In genomic region chr19:2235396-2236284, GRCh38 we compare ENCODE assay signal across 6 cellular contexts. TPM values are rescaled to one million over a fixed set of nuclear protein-coding genes. Genes with fewer than 3 reads are reported as not detected.
DNase-seq lines count a peak whose midpoint lies in the region; ATAC-seq, FAIRE-seq and TF ChIP-seq lines count a peak whose summit lies in the region.

No MANE protein-coding gene starts in this region.

- H3K4me1 ChIP-seq in ectodermal cell (ENCODE audit: control insufficient read depth, insufficient read depth, low read length), result peaks cover 28% of the 10 kb centered on the region
- peaks cover 30% of the 10 kb centered on the region for H3K4me1 ChIP-seq in rectal smooth muscle tissue (ENCODE audit: control insufficient read depth, insufficient read depth, low read length)

- no peak for DNase-seq in AG09309 (ENCODE audit: low read depth)
- DNase-seq in NCI-H2029 (lab: John Stamatoyannopoulos, UW), result peak; percentile 89
- no peak for DNase-seq in HTR-8/SVneo (ENCODE audit: insufficient read length, low spot score)

- peak; percentile 5 for ATAC-seq in GM21423 (IDR thresholded peaks at IDR 0.05; ENCODE audit: unreplicated experiment)

- TF ChIP-seq CTCF in AG09309 (IDR thresholded peaks at IDR 0.05; ENCODE audit: control insufficient read depth, insufficient read depth, low read depth, low read length, missing control alignments), result no peak

- 0 to 1% methylated on average over 73 of the region's 73 CpGs for WGBS in ectodermal cell, 2 experiments

- H3K36me3 ChIP-seq in ectodermal cell (ENCODE audit: control insufficient read depth, insufficient read depth, low read length), result peaks cover 8% of the 10 kb centered on the region
- H3K36me3 ChIP-seq in rectal smooth muscle tissue (ENCODE audit: control insufficient read depth, insufficient read depth, low read length), result peaks cover 9% of the 10 kb centered on the region

- no peaks in the 10 kb centered on the region for H3K27me3 ChIP-seq in ectodermal cell (ENCODE audit: control insufficient read depth, insufficient read depth, low read length, poor library complexity, severe bottlenecking)
- H3K27me3 ChIP-seq in rectal smooth muscle tissue (ENCODE audit: control insufficient read depth, insufficient read depth, low read length), result no peaks in the 10 kb centered on the region

- no peak overlapping the region for H3K27ac ChIP-seq in ectodermal cell (ENCODE audit: insufficient read depth, low read depth, low read length, poor library complexity, severe bottlenecking)
- H3K27ac ChIP-seq in rectal smooth muscle tissue (ENCODE audit: low read depth, low read length), result peak overlapping the region; percentile 99

- no peaks in the 10 kb centered on the region for H3K9me3 ChIP-seq in ectodermal cell (ENCODE audit: control insufficient read depth, low read length)

- H3K4me3 ChIP-seq in AG09309 (ENCODE audit: control insufficient read depth, low read depth, low read length) (peak overlapping the region; percentile 78), ectodermal cell (ENCODE audit: insufficient read depth, low read depth, low read length) (peak overlapping the region; percentile 78), rectal smooth muscle tissue (ENCODE audit: low read length) (peak overlapping the region; percentile 81)

- FAIRE-seq in HTR-8/SVneo (lab: Jason Lieb, UNC), result no peak

- H3K9ac ChIP-seq in rectal smooth muscle tissue (ENCODE audit: low read length), result peak overlapping the region; percentile 56

RNA-seq across cellular contexts. Expression of gene PLEKHJ1, which starts 0.5 kb away (rescaled TPM):
- 97.9 TPM for polyA plus RNA-seq in ectodermal cell (2013, experiment 1 of 4)
- polyA plus RNA-seq in ectodermal cell (2013, experiment 2 of 4), result 94.4 TPM
- polyA plus RNA-seq in ectodermal cell (2013, experiment 3 of 4), result 94.8 TPM
- 99.3 TPM for polyA plus RNA-seq in ectodermal cell (2013, experiment 4 of 4)

RNA-seq across cellular contexts. Expression of gene SF3A2, which starts 1.0 kb away (rescaled TPM):
- 126 TPM for polyA plus RNA-seq in ectodermal cell (2013, experiment 1 of 4)
- 121 TPM for polyA plus RNA-seq in ectodermal cell (2013, experiment 2 of 4)
- polyA plus RNA-seq in ectodermal cell (2013, experiment 3 of 4), result 127 TPM
- polyA plus RNA-seq in ectodermal cell (2013, experiment 4 of 4), result 127 TPM

RNA-seq across cellular contexts. Expression of gene AMH, which starts 13.5 kb away (rescaled TPM):
- polyA plus RNA-seq in ectodermal cell (2013, experiment 1 of 4), result 10.0 TPM
- polyA plus RNA-seq in ectodermal cell (2013, experiment 2 of 4), result 7.4 TPM
- 4.4 TPM for polyA plus RNA-seq in ectodermal cell (2013, experiment 3 of 4)
- 6.0 TPM for polyA plus RNA-seq in ectodermal cell (2013, experiment 4 of 4)

RNA-seq across cellular contexts. Expression of gene JSRP1, which starts 20.6 kb away (rescaled TPM):
- polyA plus RNA-seq in ectodermal cell (2013, experiment 1 of 4), result not detected
- polyA plus RNA-seq in ectodermal cell (2013, experiment 2 of 4), result not detected
- polyA plus RNA-seq in ectodermal cell (2013, experiment 3 of 4), result not detected
- not detected for polyA plus RNA-seq in ectodermal cell (2013, experiment 4 of 4)

RNA-seq across cellular contexts. Expression of gene PEAK3, which starts 46.3 kb away (rescaled TPM):
- polyA plus RNA-seq in ectodermal cell (2013, experiment 1 of 4), result not detected
- not detected for polyA plus RNA-seq in ectodermal cell (2013, experiment 2 of 4)
- polyA plus RNA-seq in ectodermal cell (2013, experiment 3 of 4), result not detected
- not detected for polyA plus RNA-seq in ectodermal cell (2013, experiment 4 of 4)
